Comparison of ENCODE assay signal across 1 cellular context in the genomic region with DNA sequence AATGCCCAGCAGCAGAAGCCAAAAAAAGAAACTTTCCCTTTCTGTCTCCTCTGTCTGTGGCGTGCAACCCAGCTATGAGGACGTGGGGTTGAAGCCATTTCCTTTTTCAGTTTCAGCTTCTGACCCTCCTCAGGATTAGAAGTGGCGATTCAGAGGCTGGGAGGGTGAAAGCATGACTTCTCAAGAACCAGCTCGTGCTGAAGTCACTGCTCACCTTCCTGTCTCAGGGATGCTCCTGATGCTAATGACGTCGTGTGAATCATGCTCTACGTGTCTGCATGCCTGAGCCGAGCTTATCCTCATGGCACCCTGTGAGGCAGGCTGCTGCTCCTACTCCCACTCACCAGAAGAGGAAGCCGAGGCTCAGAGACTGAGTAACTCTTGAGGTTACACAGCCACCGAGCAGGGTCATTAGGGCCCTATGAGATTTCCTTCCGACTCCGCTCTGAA.
TF ChIP-seq lines count a peak whose summit lies in the region.

No MANE protein-coding gene starts in this region.

TF ChIP-seq in GM23338, 12 proteins besides CTCF, POLR2A, EP300 and RAD21 (continued from another document):
- TF ChIP-seq, protein P1, sequence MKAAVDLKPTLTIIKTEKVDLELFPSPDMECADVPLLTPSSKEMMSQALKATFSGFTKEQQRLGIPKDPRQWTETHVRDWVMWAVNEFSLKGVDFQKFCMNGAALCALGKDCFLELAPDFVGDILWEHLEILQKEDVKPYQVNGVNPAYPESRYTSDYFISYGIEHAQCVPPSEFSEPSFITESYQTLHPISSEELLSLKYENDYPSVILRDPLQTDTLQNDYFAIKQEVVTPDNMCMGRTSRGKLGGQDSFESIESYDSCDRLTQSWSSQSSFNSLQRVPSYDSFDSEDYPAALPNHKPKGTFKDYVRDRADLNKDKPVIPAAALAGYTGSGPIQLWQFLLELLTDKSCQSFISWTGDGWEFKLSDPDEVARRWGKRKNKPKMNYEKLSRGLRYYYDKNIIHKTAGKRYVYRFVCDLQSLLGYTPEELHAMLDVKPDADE (IDR thresholded peaks at IDR 0.05): no peak
- TF ChIP-seq, protein P2, sequence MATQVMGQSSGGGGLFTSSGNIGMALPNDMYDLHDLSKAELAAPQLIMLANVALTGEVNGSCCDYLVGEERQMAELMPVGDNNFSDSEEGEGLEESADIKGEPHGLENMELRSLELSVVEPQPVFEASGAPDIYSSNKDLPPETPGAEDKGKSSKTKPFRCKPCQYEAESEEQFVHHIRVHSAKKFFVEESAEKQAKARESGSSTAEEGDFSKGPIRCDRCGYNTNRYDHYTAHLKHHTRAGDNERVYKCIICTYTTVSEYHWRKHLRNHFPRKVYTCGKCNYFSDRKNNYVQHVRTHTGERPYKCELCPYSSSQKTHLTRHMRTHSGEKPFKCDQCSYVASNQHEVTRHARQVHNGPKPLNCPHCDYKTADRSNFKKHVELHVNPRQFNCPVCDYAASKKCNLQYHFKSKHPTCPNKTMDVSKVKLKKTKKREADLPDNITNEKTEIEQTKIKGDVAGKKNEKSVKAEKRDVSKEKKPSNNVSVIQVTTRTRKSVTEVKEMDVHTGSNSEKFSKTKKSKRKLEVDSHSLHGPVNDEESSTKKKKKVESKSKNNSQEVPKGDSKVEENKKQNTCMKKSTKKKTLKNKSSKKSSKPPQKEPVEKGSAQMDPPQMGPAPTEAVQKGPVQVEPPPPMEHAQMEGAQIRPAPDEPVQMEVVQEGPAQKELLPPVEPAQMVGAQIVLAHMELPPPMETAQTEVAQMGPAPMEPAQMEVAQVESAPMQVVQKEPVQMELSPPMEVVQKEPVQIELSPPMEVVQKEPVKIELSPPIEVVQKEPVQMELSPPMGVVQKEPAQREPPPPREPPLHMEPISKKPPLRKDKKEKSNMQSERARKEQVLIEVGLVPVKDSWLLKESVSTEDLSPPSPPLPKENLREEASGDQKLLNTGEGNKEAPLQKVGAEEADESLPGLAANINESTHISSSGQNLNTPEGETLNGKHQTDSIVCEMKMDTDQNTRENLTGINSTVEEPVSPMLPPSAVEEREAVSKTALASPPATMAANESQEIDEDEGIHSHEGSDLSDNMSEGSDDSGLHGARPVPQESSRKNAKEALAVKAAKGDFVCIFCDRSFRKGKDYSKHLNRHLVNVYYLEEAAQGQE (IDR thresholded peaks at IDR 0.05; ENCODE audit: unreplicated experiment): no peak
TF ChIP-seq in GM23338: peak in this region for 0.
